In genomic region chr6:137871299-137871698, GRCh38 we compare ENCODE assay signal across 10 cellular contexts. TPM values are rescaled to one million over a fixed set of nuclear protein-coding genes. Genes with fewer than 3 reads are reported as not detected.
DNase-seq lines count a peak whose midpoint lies in the region; ATAC-seq, FAIRE-seq and TF ChIP-seq lines count a peak whose summit lies in the region.
"Had no signal": no experiment of that assay in that cellular context is flagged by ENCODE, and none has a peak within 500 bp of the region (broad histone marks: within the 10 kb centered on the region; RNA-seq: fewer than 3 reads in every experiment).

No MANE protein-coding gene starts in this region.

- H3K4me3 Mint-ChIP-seq in T-helper 2 cell treated with Interferon-gamma antibody and Interleukin-4, amounts not matched to agents 5 μg/mL and 100 μg/mL, for 36 hours: peak overlapping the region; percentile 87

- H3K27ac ChIP-seq in esophagus squamous epithelium: peak overlapping the region; percentile 57 to 96 (median 89)
- H3K27ac ChIP-seq in skin epidermis: peak overlapping the region in 19 of 21 experiments; percentile 4 to 99 (median 54)

- H3K27me3 Mint-ChIP-seq in T-helper 2 cell treated with Interferon-gamma antibody and Interleukin-4, amounts not matched to agents 5 μg/mL and 100 μg/mL, for 36 hours (ENCODE audit: low read depth): no peaks in the 10 kb centered on the region

- H3K9me3 ChIP-seq in esophagus squamous epithelium: no peaks in the 10 kb centered on the region
- no peaks in the 10 kb centered on the region for H3K9me3 ChIP-seq in BE2C

- no peak for FAIRE-seq in urothelium cell line (lab: Jason Lieb, UNC)
- FAIRE-seq: frontal cortex had no signal

- H3K4me3 ChIP-seq in GM12865 (ENCODE audit: low read depth, low read length): peak overlapping the region; percentile 81
- H3K4me3 ChIP-seq in esophagus squamous epithelium: peak overlapping the region in 3 of 4 donors; percentile 26 to 96 (median 93)
- H3K4me3 ChIP-seq in skin epidermis: peak overlapping the region in 6 of 7 experiments; percentile 17 to 82 (median 72)
- H3K4me3 ChIP-seq in BE2C (ENCODE audit: low read depth, low read length): no peak overlapping the region

- H3K4me1 ChIP-seq in esophagus squamous epithelium: peaks cover 37 to 83% (median 50%) of the 10 kb centered on the region in 3 donors
- H3K4me1 ChIP-seq in BE2C: no peaks in the 10 kb centered on the region; the same call in 1 of the 2 replicates

- DNase-seq in GM12865 (ENCODE audit: low read depth) (peak; percentile 58), esophagus squamous epithelium (lab: John Stamatoyannopoulos, UW) (no peak), BE2C (no peak), urothelium cell line (ENCODE audit: low spot score) (no peak), AML-193 (lab: John Stamatoyannopoulos, UW) (no peak)
- no peak for DNase-seq in T-helper 2 cell treated with Interferon-gamma antibody and Interleukin-4, amounts not matched to agents 5 μg/mL and 100 μg/mL, for 36 hours (ENCODE audit: low spot score)
- DNase-seq: NCI-H2107 had no signal

- no peak for ATAC-seq in HG03045 (IDR thresholded peaks at IDR 0.05; ENCODE audit: unreplicated experiment)

- intact Hi-C loops in esophagus squamous epithelium (cut with DNase I): loop anchor here (10.0 kb wide), 1 partner anchor 74 kb away; no protein-coding TSS in a partner anchor

- H3K36me3 ChIP-seq in esophagus squamous epithelium (peaks cover 7 to 24% (median 7%) of the 10 kb centered on the region in 3 donors), BE2C (no peaks in the 10 kb centered on the region)

- WGBS in esophagus squamous epithelium, 2 donors: 29 to 51% methylated on average over 10 of the region's 10 CpGs

- no peak for TF ChIP-seq CTCF in GM12865 (IDR thresholded peaks at IDR 0.05; ENCODE audit: insufficient read depth, low read depth, low read length, missing control alignments)
- no peak for TF ChIP-seq CTCF in esophagus squamous epithelium (IDR thresholded peaks at IDR 0.05)
- TF ChIP-seq CTCF in BE2C (IDR thresholded peaks at IDR 0.05; ENCODE audit: low read depth, low read length): no peak

- H3K4me1 Mint-ChIP-seq in T-helper 2 cell treated with Interferon-gamma antibody and Interleukin-4, amounts not matched to agents 5 μg/mL and 100 μg/mL, for 36 hours (ENCODE audit: low read depth): peaks cover 62% of the 10 kb centered on the region

- H3K27ac Mint-ChIP-seq in T-helper 2 cell treated with Interferon-gamma antibody and Interleukin-4, amounts not matched to agents 5 μg/mL and 100 μg/mL, for 36 hours: peak overlapping the region; percentile 87

- H3K27me3 ChIP-seq in esophagus squamous epithelium: no peaks in the 10 kb centered on the region
- peaks cover 62% of the 10 kb centered on the region for H3K27me3 ChIP-seq in BE2C

- TF ChIP-seq POLR2A in esophagus squamous epithelium (IDR thresholded peaks at IDR 0.05): no peak

- H3K9me3 Mint-ChIP-seq in T-helper 2 cell treated with Interferon-gamma antibody and Interleukin-4, amounts not matched to agents 5 μg/mL and 100 μg/mL, for 36 hours: no peaks in the 10 kb centered on the region

- peaks cover 59% of the 10 kb centered on the region for H3K36me3 Mint-ChIP-seq in T-helper 2 cell treated with Interferon-gamma antibody and Interleukin-4, amounts not matched to agents 5 μg/mL and 100 μg/mL, for 36 hours (ENCODE audit: low read depth)

RNA-seq across cellular contexts. Expression of gene TNFAIP3, which starts 4.2 kb away (rescaled TPM):
- total RNA-seq in esophagus squamous epithelium: 10 to 100 TPM in 1 of 4 donors, 1 to 10 TPM in 3; 4.2 to 21.7 (median 7.7) TPM
- 0.49 TPM for polyA plus RNA-seq in BE2C (2012; ENCODE audit: insufficient read depth, insufficient read length, low read depth)
